ENCODE assay signal across 1 cellular context in the genomic region with DNA sequence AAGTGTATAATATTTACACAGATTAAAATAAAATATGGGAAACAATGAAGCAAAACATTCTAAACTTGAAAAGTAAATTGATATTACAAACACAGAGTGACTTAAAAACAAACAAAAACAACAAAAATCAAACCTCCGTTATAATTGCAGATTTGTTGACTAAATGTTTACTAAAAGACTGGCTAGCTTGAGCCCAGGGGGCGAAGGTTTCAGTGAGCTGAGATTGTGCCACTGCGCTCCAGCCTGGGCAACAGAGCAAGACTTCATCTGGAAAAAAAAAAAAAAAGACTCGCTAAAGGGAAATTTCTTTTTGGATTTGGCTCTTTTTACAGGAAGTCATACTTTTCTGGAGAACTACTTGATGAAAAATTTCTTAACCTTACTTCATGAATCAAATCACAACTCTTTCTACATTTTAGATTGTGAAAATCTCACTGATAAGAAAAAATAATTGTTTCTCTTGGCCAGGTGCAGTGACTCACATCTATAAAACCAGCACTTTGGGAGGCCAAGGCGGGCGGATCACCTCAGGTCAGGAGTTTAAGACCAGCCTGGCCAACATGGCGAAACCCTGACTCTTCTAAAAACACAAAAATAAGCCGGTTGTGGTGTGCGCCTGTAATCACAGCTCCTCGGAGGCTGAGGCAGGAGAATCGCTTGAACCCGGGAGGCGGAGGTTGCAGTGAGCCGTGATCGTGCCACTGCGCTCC.
TF ChIP-seq lines count a peak whose summit lies in the region.

No MANE protein-coding gene starts in this region.

TF ChIP-seq in A549, 52 proteins besides CTCF, POLR2A, EP300 and RAD21 (continued from another document):
- TF ChIP-seq, protein P1, sequence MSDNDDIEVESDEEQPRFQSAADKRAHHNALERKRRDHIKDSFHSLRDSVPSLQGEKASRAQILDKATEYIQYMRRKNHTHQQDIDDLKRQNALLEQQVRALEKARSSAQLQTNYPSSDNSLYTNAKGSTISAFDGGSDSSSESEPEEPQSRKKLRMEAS (IDR thresholded peaks at IDR 0.05): no peak
- TF ChIP-seq TFCP2L1 (CRISPR knock-in tag; IDR thresholded peaks at IDR 0.05): 0 out of 2 replicates have a peak, but pooled peaks have one; percentile 31
- TF ChIP-seq BCL3 (IDR thresholded peaks at IDR 0.05): peak; percentile 80; the same call in 1 of the 3 replicates
- peak; percentile 82 for TF ChIP-seq FOSL2 (IDR thresholded peaks at IDR 0.05)
- TF ChIP-seq FOSL2 (CRISPR knock-in tag; IDR thresholded peaks at IDR 0.05): peak; percentile 90
- 0 out of 2 replicates have a peak, but pooled peaks have one; percentile 69 for TF ChIP-seq HES2 (IDR thresholded peaks at IDR 0.05)
- no peak for TF ChIP-seq CBX2 (IDR thresholded peaks at IDR 0.05; ENCODE audit: borderline replicate concordance, low read depth)
